ENCODE assay signal across 20 cellular contexts in the genomic region with DNA sequence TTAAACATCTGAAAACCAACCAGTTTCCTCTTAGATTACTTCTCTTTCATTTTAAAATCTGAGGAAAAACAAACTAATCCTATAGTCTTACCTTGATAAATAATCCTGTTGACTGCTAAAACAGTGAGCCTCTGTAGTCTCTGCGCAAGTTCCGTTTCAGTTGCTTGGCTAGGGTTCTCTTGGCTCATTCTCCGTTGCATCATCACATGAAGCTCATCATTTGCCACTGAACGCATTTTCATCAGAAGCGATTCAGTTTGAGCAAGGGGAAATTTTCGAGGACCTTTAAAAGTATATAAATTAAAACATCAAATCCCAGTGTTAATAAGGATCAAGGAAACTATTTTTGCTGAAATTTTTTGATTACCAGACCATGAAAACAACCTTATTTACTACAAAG.
"Had no signal": no experiment of that assay in that cellular context is flagged by ENCODE, and none has a peak within 500 bp of the region (broad histone marks: within the 10 kb centered on the region; RNA-seq: fewer than 3 reads in every experiment).

No MANE protein-coding gene starts in this region.

- H3K36me3 ChIP-seq: prostate gland, uterus had no signal

- H3K9me3 ChIP-seq: gastrocnemius medialis, mucosa of descending colon, pancreas, prostate gland, right lobe of liver, tibial artery, upper lobe of left lung, uterus had no signal

- DNase-seq: dorsolateral prefrontal cortex; effector CD8-positive, alpha-beta T cell; gastrocnemius medialis; glutamatergic neuron; islet precursor cell; mammary epithelial cell; mucosa of descending colon; naive thymus-derived CD8-positive, alpha-beta T cell; nucleus accumbens; pancreas; right lobe of liver; stimulated activated CD4-positive, alpha-beta T cell treated with anti-CD3 and anti-CD28 coated beads, Interleukin-4, amount 100 ng/mL, for 1 hour; stimulated activated CD8-positive, alpha-beta memory T cell treated with anti-CD3 and anti-CD28 coated beads, Interleukin-4, amount 100 ng/mL, for 48 hours; stimulated activated naive CD8-positive, alpha-beta T cell treated with anti-CD3 and anti-CD28 coated beads, Interleukin-15, Interleukin-2, amounts not matched to agents 100 U/mL and 50 U/mL, for 24 hours; tibial artery; upper lobe of left lung had no signal

- H3K27me3 ChIP-seq: dorsolateral prefrontal cortex, gastrocnemius medialis, pancreas, right lobe of liver, tibial artery, upper lobe of left lung, uterus had no signal

- H3K4me1 ChIP-seq: gastrocnemius medialis, prostate gland, right lobe of liver, tibial artery, upper lobe of left lung, uterus had no signal

- ATAC-seq: gastrocnemius medialis; left lobe of liver; mucosa of descending colon; naive thymus-derived CD8-positive, alpha-beta T cell; pancreas; right lobe of liver had no signal

- H3K4me3 ChIP-seq: coronary artery, gastrocnemius medialis, mucosa of descending colon, pancreas, prostate gland, right lobe of liver, tibial artery, upper lobe of left lung, uterus had no signal

- H3K27ac ChIP-seq: coronary artery, dorsolateral prefrontal cortex, gastrocnemius medialis, pancreas, prostate gland, right lobe of liver, tibial artery, upper lobe of left lung, uterus had no signal
